27 cellular contexts compared by ENCODE assay signal in genomic region chrX:24350217-24350616, GRCh38. TPM values are rescaled to one million over a fixed set of nuclear protein-coding genes. Genes with fewer than 3 reads are reported as not detected.
"Had no signal": no experiment of that assay in that cellular context is flagged by ENCODE, and none has a peak within 500 bp of the region (broad histone marks: within the 10 kb centered on the region; RNA-seq: fewer than 3 reads in every experiment).

No MANE protein-coding gene starts in this region.

- H3K9me3 ChIP-seq: Peyer's patch, SJSA1 had no signal

- DNase-seq: activated B cell treated with CpG ODN at 0.5 μM for 24 hours; activated CD4-positive, alpha-beta memory T cell treated with anti-CD3 and anti-CD28 coated beads for 36 hours; activated CD4-positive, alpha-beta T cell treated with anti-CD3 and anti-CD28 coated beads, Interleukin-2, amount 10 ng/mL, durations not matched to agents 7 days and 5 days; activated CD8-positive, alpha-beta memory T cell treated with anti-CD3 and anti-CD28 coated beads for 24 hours; activated gamma-delta T cell; activated naive CD4-positive, alpha-beta T cell treated with anti-CD3 and anti-CD28 coated beads for 36 hours; activated T-cell treated with anti-CD3 and anti-CD28 coated beads, Interleukin-2, amount 50 U/mL, for 48 hours; amygdala; NCI-H1105 treated with DMSO at 0.1 percent for 48 hours; NCI-H1436 treated with DMSO at 0.1 percent for 48 hours; NCI-H187; NCI-H2081; NCI-H510A treated with DMSO at 0.1 percent for 48 hours; NCI-H69; NK-92 treated with Interleukin-12 subunit alpha and Interleukin-12 subunit beta, amount 100 ng/mL, for 24 hours; OCI-M1; Peyer's patch; Right ventricle myocardium superior; T-helper 17 cell; T-helper 9 cell had no signal

- H3K36me3 Mint-ChIP-seq: activated CD4-positive, alpha-beta memory T cell treated with anti-CD3 and anti-CD28 coated beads for 36 hours; activated naive CD8-positive, alpha-beta T cell; brain had no signal

- H3K27me3 ChIP-seq: cardiac muscle cell, Peyer's patch, SJSA1 had no signal

- H3K27me3 Mint-ChIP-seq: activated B cell treated with CpG ODN at 0.5 μM for 24 hours; activated CD4-positive, alpha-beta memory T cell treated with anti-CD3 and anti-CD28 coated beads for 36 hours; activated CD4-positive, alpha-beta T cell treated with anti-CD3 and anti-CD28 coated beads, Interleukin-2, amount 10 ng/mL, durations not matched to agents 7 days and 5 days; activated naive CD8-positive, alpha-beta T cell; activated T-helper 17 cell treated with anti-CD3 and anti-CD28 coated beads, Interleukin-2, amount 50 U/mL, for 72 hours; T-helper 17 cell had no signal

- H3K4me1 ChIP-seq: Peyer's patch, SJSA1 had no signal

- H3K4me1 Mint-ChIP-seq: activated B cell treated with CpG ODN at 0.5 μM for 24 hours; activated CD4-positive, alpha-beta T cell treated with anti-CD3 and anti-CD28 coated beads, Interleukin-2, amount 10 ng/mL, durations not matched to agents 7 days and 5 days; activated T-helper 17 cell treated with anti-CD3 and anti-CD28 coated beads, Interleukin-2, amount 50 U/mL, for 72 hours; T-helper 17 cell had no signal

- H3K4me3 ChIP-seq: cardiac muscle cell, Peyer's patch, SJSA1 had no signal

- H3K36me3 ChIP-seq: cardiac muscle cell, Peyer's patch, SJSA1 had no signal

- H3K27ac ChIP-seq: cardiac muscle cell, Peyer's patch, RWPE1, SJSA1 had no signal

- ATAC-seq: activated T-helper 17 cell treated with anti-CD3 and anti-CD28 coated beads, Interleukin-2, amount 50 U/mL, for 72 hours; T-helper 17 cell had no signal

- H3K9me3 Mint-ChIP-seq: activated B cell treated with CpG ODN at 0.5 μM for 24 hours; activated CD4-positive, alpha-beta memory T cell treated with anti-CD3 and anti-CD28 coated beads for 36 hours; activated CD4-positive, alpha-beta T cell treated with anti-CD3 and anti-CD28 coated beads, Interleukin-2, amount 10 ng/mL, durations not matched to agents 7 days and 5 days; activated naive CD4-positive, alpha-beta T cell treated with anti-CD3 and anti-CD28 coated beads for 36 hours; activated T-helper 17 cell treated with anti-CD3 and anti-CD28 coated beads, Interleukin-2, amount 50 U/mL, for 72 hours; brain had no signal

- H3K27ac Mint-ChIP-seq: activated B cell treated with CpG ODN at 0.5 μM for 24 hours; activated CD4-positive, alpha-beta memory T cell treated with anti-CD3 and anti-CD28 coated beads for 36 hours; activated CD4-positive, alpha-beta T cell treated with anti-CD3 and anti-CD28 coated beads, Interleukin-2, amount 10 ng/mL, durations not matched to agents 7 days and 5 days; activated naive CD4-positive, alpha-beta T cell treated with anti-CD3 and anti-CD28 coated beads for 36 hours; activated naive CD8-positive, alpha-beta T cell; activated T-helper 17 cell treated with anti-CD3 and anti-CD28 coated beads, Interleukin-2, amount 50 U/mL, for 72 hours; brain had no signal

- H3K4me3 Mint-ChIP-seq: activated B cell treated with CpG ODN at 0.5 μM for 24 hours; activated CD4-positive, alpha-beta memory T cell treated with anti-CD3 and anti-CD28 coated beads for 36 hours; activated CD4-positive, alpha-beta T cell treated with anti-CD3 and anti-CD28 coated beads, Interleukin-2, amount 10 ng/mL, durations not matched to agents 7 days and 5 days; activated naive CD4-positive, alpha-beta T cell treated with anti-CD3 and anti-CD28 coated beads for 36 hours; activated naive CD8-positive, alpha-beta T cell; activated T-helper 17 cell treated with anti-CD3 and anti-CD28 coated beads, Interleukin-2, amount 50 U/mL, for 72 hours; brain; T-helper 17 cell had no signal

RNA-seq across cellular contexts. Expression of gene SUPT20HL1, which starts 10.2 kb away (rescaled TPM):
- total RNA-seq: activated B cell treated with CpG ODN at 0.5 μM for 24 hours; activated CD4-positive, alpha-beta memory T cell treated with anti-CD3 and anti-CD28 coated beads for 36 hours; activated CD4-positive, alpha-beta T cell treated with anti-CD3 and anti-CD28 coated beads, Interleukin-2, amount 10 ng/mL, durations not matched to agents 7 days and 5 days; activated naive CD4-positive, alpha-beta T cell treated with anti-CD3 and anti-CD28 coated beads for 36 hours; astrocyte; cardiac muscle cell; Right ventricle myocardium superior; SJSA1; T-helper 17 cell had no signal

RNA-seq across cellular contexts. Expression of gene SUPT20HL2, which starts 36.3 kb away (rescaled TPM):
- total RNA-seq: activated B cell treated with CpG ODN at 0.5 μM for 24 hours; activated CD4-positive, alpha-beta memory T cell treated with anti-CD3 and anti-CD28 coated beads for 36 hours; activated CD4-positive, alpha-beta T cell treated with anti-CD3 and anti-CD28 coated beads, Interleukin-2, amount 10 ng/mL, durations not matched to agents 7 days and 5 days; activated naive CD4-positive, alpha-beta T cell treated with anti-CD3 and anti-CD28 coated beads for 36 hours; activated T-helper 17 cell treated with anti-CD3 and anti-CD28 coated beads, Interleukin-2, amount 50 U/mL, for 72 hours; astrocyte; Peyer's patch; Right ventricle myocardium superior; SJSA1; T-helper 17 cell had no signal
